Comparison of ENCODE assay signal across 8 cellular contexts in genomic region chr1:21436488-21437340, GRCh38. TPM values are rescaled to one million over a fixed set of nuclear protein-coding genes. Genes with fewer than 3 reads are reported as not detected.
DNase-seq lines count a peak whose midpoint lies in the region; ATAC-seq and TF ChIP-seq lines count a peak whose summit lies in the region.

No MANE protein-coding gene starts in this region.

- H2BK5ac ChIP-seq in IMR-90 (ENCODE audit: low read depth, low read length, poor library complexity, severe bottlenecking): no peak overlapping the region

- H3K9ac ChIP-seq in IMR-90 (ENCODE audit: low read depth, low read length): no peak overlapping the region

- TF ChIP-seq POLR2A in IMR-90 (IDR thresholded peaks at IDR 0.05; ENCODE audit: low read depth, low read length): no peak

- peaks cover 3 to 12% of the 10 kb centered on the region in 2 experiments for H3K79me1 ChIP-seq in IMR-90 (ENCODE audit: low read depth in 1 of 2, low read length in 2 of 2)

- H3K4me3 Mint-ChIP-seq in activated CD8-positive, alpha-beta T cell treated with anti-CD3 and anti-CD28 coated beads, Interleukin-2, amount 10 ng/mL, durations not matched to agents 7 days and 5 days: no peak overlapping the region

- no peaks in the 10 kb centered on the region for H3K36me3 Mint-ChIP-seq in activated CD8-positive, alpha-beta T cell treated with anti-CD3 and anti-CD28 coated beads, Interleukin-2, amount 10 ng/mL, durations not matched to agents 7 days and 5 days (ENCODE audit: low read depth)

- no peak overlapping the region for H3K14ac ChIP-seq in IMR-90 (replicated peaks; ENCODE audit: low read depth, low read length)

- H3K9me3 ChIP-seq in IMR-90 (ENCODE audit: control insufficient read depth, insufficient read depth, low read length): no peaks in the 10 kb centered on the region
- no peaks in the 10 kb centered on the region for H3K9me3 ChIP-seq in mucosa of descending colon

- POLR2A ChIA-PET in AG04449 (lab: Yijun Ruan, JAX): interaction anchor here (0.6 kb wide), 1 partner anchor 47 kb away, joined by 3 read pairs; no protein-coding TSS in a partner anchor
- POLR2A ChIA-PET in IMR-90 (lab: Charles Lee; ENCODE audit: unreplicated experiment): no interaction called here
- POLR2A ChIA-PET in activated CD8-positive, alpha-beta T cell treated with anti-CD3 and anti-CD28 coated beads, Interleukin-2, amount 10 ng/mL, durations not matched to agents 7 days and 5 days (lab: Charles Lee): no interaction called here

- no peak overlapping the region; the same call in 1 of the 2 replicates for H4K5ac ChIP-seq in IMR-90 (ENCODE audit: low read depth, low read length)

- H3K4me1 ChIP-seq in IMR-90 (ENCODE audit: control insufficient read depth, insufficient read depth, low read length): no peaks in the 10 kb centered on the region
- no peaks in the 10 kb centered on the region for H3K4me1 ChIP-seq in mucosa of descending colon (ENCODE audit: low read depth)

- peak overlapping the region in 1 of 2 experiments; percentile 47; a peak in 1 of 4 replicates for H4K8ac ChIP-seq in IMR-90 (ENCODE audit: low read depth in 2 of 2, low read length in 2 of 2)

- H3K27me3 ChIP-seq in IMR-90 (ENCODE audit: control insufficient read depth, insufficient read depth, low read length): peaks cover 1% of the 10 kb centered on the region; the same call in 1 of the 2 replicates

- intact Hi-C loops in IMR-90 (cut with micrococcal nuclease) (no loop called here), mucosa of descending colon (cut with DNase I, micrococcal nuclease) (no loop called here)

- 21% methylated on average over 8 of the region's 43 CpGs; no CpG with 5 or more reads in 1 of the 2 experiments for WGBS in IMR-90 (ENCODE audit: extremely low coverage in 2 of 2, insufficient read length in 1 of 2), 2 experiments

- no peak overlapping the region for H3K56ac ChIP-seq in IMR-90 (ENCODE audit: extremely low read depth, insufficient read depth, low read length)

- no peak overlapping the region for H3K4me2 ChIP-seq in IMR-90 (ENCODE audit: low read depth, low read length)

- H3K36me3 ChIP-seq in IMR-90 (ENCODE audit: control insufficient read depth, insufficient read depth, low read length): no peaks in the 10 kb centered on the region
- no peaks in the 10 kb centered on the region for H3K36me3 ChIP-seq in mucosa of descending colon (ENCODE audit: low read depth)

- H3K23ac ChIP-seq in IMR-90 (ENCODE audit: low read depth, low read length): no peak overlapping the region

- no peaks in the 10 kb centered on the region for H4K20me1 ChIP-seq in IMR-90 (ENCODE audit: insufficient read depth, low read length)

- peaks cover 19% of the 10 kb centered on the region for H3K4me1 Mint-ChIP-seq in activated CD8-positive, alpha-beta T cell treated with anti-CD3 and anti-CD28 coated beads, Interleukin-2, amount 10 ng/mL, durations not matched to agents 7 days and 5 days (ENCODE audit: low read depth)

- H2BK15ac ChIP-seq in IMR-90 (ENCODE audit: low read depth, low read length): no peak overlapping the region

- dilution Hi-C loops in IMR-90 (cut with HindIII; ENCODE audit: low sequenced_read_pairs, unreplicated experiment): no loop called here

- H3K18ac ChIP-seq in IMR-90 (ENCODE audit: low read depth, low read length): no peak overlapping the region

- H4K91ac ChIP-seq in IMR-90 (ENCODE audit: insufficient read depth, low read depth, low read length): no peak overlapping the region

- H2BK120ac ChIP-seq in IMR-90 (ENCODE audit: low read depth, low read length): no peak overlapping the region

- TF ChIP-seq CTCF in AG04449 (IDR thresholded peaks at IDR 0.05; ENCODE audit: insufficient read depth, low read length, missing control alignments) (no peak), IMR-90 (conservative IDR thresholded peaks at IDR 0.05; ENCODE audit: low read depth, low read length) (no peak), epithelial cell of proximal tubule (conservative IDR thresholded peaks at IDR 0.05; ENCODE audit: low read depth, low read length) (no peak), mucosa of descending colon (IDR thresholded peaks at IDR 0.05) (no peak)

- H3K27ac Mint-ChIP-seq in activated CD8-positive, alpha-beta T cell treated with anti-CD3 and anti-CD28 coated beads, Interleukin-2, amount 10 ng/mL, durations not matched to agents 7 days and 5 days: no peak overlapping the region

- no peak overlapping the region for H2BK20ac ChIP-seq in IMR-90 (ENCODE audit: low read depth, low read length)

- CTCF ChIA-PET in AG04449 (lab: Yijun Ruan, JAX): interaction anchor here (1.0 to 1.3 kb wide), 2 partner anchors 31 to 67 kb away, joined by 3 read pairs; no protein-coding TSS in a partner anchor
- CTCF ChIA-PET in IMR-90 (lab: Yijun Ruan, JAX): no interaction called here
- CTCF ChIA-PET in activated CD8-positive, alpha-beta T cell treated with anti-CD3 and anti-CD28 coated beads, Interleukin-2, amount 10 ng/mL, durations not matched to agents 7 days and 5 days (lab: Charles Lee): no interaction called here

- peak overlapping the region; percentile 27 for H3K4me3 ChIP-seq in AG04449 (ENCODE audit: low read depth, low read length)
- H3K4me3 ChIP-seq in IMR-90 (ENCODE audit: insufficient read depth, low read depth, low read length): no peak overlapping the region
- peak overlapping the region; percentile 57 for H3K4me3 ChIP-seq in epithelial cell of proximal tubule (ENCODE audit: low read depth, low read length)
- H3K4me3 ChIP-seq in mucosa of descending colon: no peak overlapping the region

- no peak overlapping the region for H3K4ac ChIP-seq in IMR-90 (ENCODE audit: low read depth, low read length)

- in situ Hi-C loops in IMR-90 (cut with MboI; ENCODE audit: low sequenced_read_pairs): no loop called here

- peak overlapping the region; percentile 70 for H2AFZ ChIP-seq in IMR-90 (replicated peaks; ENCODE audit: low read length, poor library complexity)

- no peak overlapping the region for H2AK5ac ChIP-seq in IMR-90 (ENCODE audit: low read depth, low read length)

- H2AK9ac ChIP-seq in IMR-90 (replicated peaks; ENCODE audit: low read depth, low read length, poor library complexity): peak overlapping the region; percentile 3

- ATAC-seq in IMR-90 (ENCODE audit: low read depth): peak; percentile 21; the same call in 1 of the 2 replicates
- ATAC-seq in mucosa of descending colon: peak; percentile 61
- no peak for ATAC-seq in activated CD8-positive, alpha-beta T cell treated with anti-CD3 and anti-CD28 coated beads, Interleukin-2, amount 10 ng/mL, durations not matched to agents 7 days and 5 days
- ATAC-seq in GM21723 (IDR thresholded peaks at IDR 0.05; ENCODE audit: unreplicated experiment): no peak
- no peak for ATAC-seq in GM18907 (IDR thresholded peaks at IDR 0.05; ENCODE audit: unreplicated experiment)

- no peak overlapping the region for H3K27ac ChIP-seq in IMR-90 (ENCODE audit: insufficient read depth, low read length)

- peaks cover 26% of the 10 kb centered on the region for H3K27me3 Mint-ChIP-seq in activated CD8-positive, alpha-beta T cell treated with anti-CD3 and anti-CD28 coated beads, Interleukin-2, amount 10 ng/mL, durations not matched to agents 7 days and 5 days (ENCODE audit: low read depth)

- TF ChIP-seq RAD21 in IMR-90 (IDR thresholded peaks at IDR 0.05; ENCODE audit: low read length): no peak

- H3K9me3 Mint-ChIP-seq in activated CD8-positive, alpha-beta T cell treated with anti-CD3 and anti-CD28 coated beads, Interleukin-2, amount 10 ng/mL, durations not matched to agents 7 days and 5 days (ENCODE audit: insufficient read depth): no peaks in the 10 kb centered on the region

- no peaks in the 10 kb centered on the region for H3K9me1 ChIP-seq in IMR-90 (ENCODE audit: insufficient read depth, low read length)

- no TSS peak for BruUV-seq in IMR-90 (replicated peaks; lab: Mats Ljungman, UMichigan)

- DNase-seq in AG04449 (ENCODE audit: low read depth, low spot score): no peak
- DNase-seq in IMR-90: no peak
- DNase-seq in epithelial cell of proximal tubule (ENCODE audit: low read depth): no peak
- peak in 2 of 3 donors; percentile 40 to 52 for DNase-seq in mucosa of descending colon
- DNase-seq in activated CD8-positive, alpha-beta T cell treated with anti-CD3 and anti-CD28 coated beads, Interleukin-2, amount 10 ng/mL, durations not matched to agents 7 days and 5 days: no peak
- DNase-seq in pons (ENCODE audit: low spot score): no peak

TF ChIP-seq in IMR-90, 13 proteins besides CTCF, POLR2A, EP300 and RAD21 (continues in another document):
- TF ChIP-seq ELK1 (IDR thresholded peaks at IDR 0.05; ENCODE audit: borderline replicate concordance, low read depth, low read length) (no peak), MAFK (IDR thresholded peaks at IDR 0.05; ENCODE audit: low read depth, low read length) (no peak), FOS (IDR thresholded peaks at IDR 0.05; ENCODE audit: low read depth, low read length) (no peak), RCOR1 (IDR thresholded peaks at IDR 0.05; ENCODE audit: insufficient replicate concordance, low read length) (no peak), MXI1 (IDR thresholded peaks at IDR 0.05; ENCODE audit: borderline replicate concordance, low read depth, low read length) (no peak), NFE2L2 (IDR thresholded peaks at IDR 0.05; ENCODE audit: low read depth, low read length) (no peak), CHD1 (IDR thresholded peaks at IDR 0.05; ENCODE audit: low read depth, low read length) (no peak)

RNA-seq across cellular contexts. Expression of gene NBPF3, which starts 3.2 kb away (rescaled TPM):
- total RNA-seq in IMR-90 (2012; rRNA removed) (18.1 and 18.8 TPM in 2 replicates), epithelial cell of proximal tubule (4.6 and 23.6 TPM in 2 replicates), mucosa of descending colon (1 to 10 TPM; 3.4 to 7.9 (median 6.4) TPM)
- 6.7 and 8.7 TPM in 2 replicates for polyA plus RNA-seq in IMR-90 (2012; rRNA removed)
- polyA plus RNA-seq in IMR-90 (2012; cell fraction: cytosol; rRNA removed): 7.9 and 12.1 TPM in 2 replicates
- polyA plus RNA-seq in IMR-90 (2012; cell fraction: nucleus; rRNA removed; ENCODE audit: low replicate concordance): 13.9 and 33.7 TPM in 2 replicates
- 1 to 10 TPM; 5.1 to 5.7 TPM for total RNA-seq in activated CD8-positive, alpha-beta T cell treated with anti-CD3 and anti-CD28 coated beads, Interleukin-2, amount 10 ng/mL, durations not matched to agents 7 days and 5 days

Comparison
In these comparisons a context has a peak if more than half of its experiments do, and no peak if none do; other contexts are left out.
1. DNase-seq: peak in mucosa of descending colon (2 of 3); none in AG04449 (single experiment), IMR-90 (single experiment), epithelial cell of proximal tubule (single experiment), activated CD8-positive, alpha-beta T cell treated with anti-CD3 and anti-CD28 coated beads, Interleukin-2, amount 10 ng/mL, durations not matched to agents 7 days and 5 days (single experiment) and pons (single experiment).
2. H3K4me3 ChIP-seq: peak in AG04449 (single experiment) and epithelial cell of proximal tubule (single experiment); none in IMR-90 (single experiment) and mucosa of descending colon (single experiment).
3. ATAC-seq: peak in IMR-90 (single experiment) and mucosa of descending colon (single experiment); none in activated CD8-positive, alpha-beta T cell treated with anti-CD3 and anti-CD28 coated beads, Interleukin-2, amount 10 ng/mL, durations not matched to agents 7 days and 5 days (single experiment), GM21723 (single experiment) and GM18907 (single experiment).